In the genomic region with DNA sequence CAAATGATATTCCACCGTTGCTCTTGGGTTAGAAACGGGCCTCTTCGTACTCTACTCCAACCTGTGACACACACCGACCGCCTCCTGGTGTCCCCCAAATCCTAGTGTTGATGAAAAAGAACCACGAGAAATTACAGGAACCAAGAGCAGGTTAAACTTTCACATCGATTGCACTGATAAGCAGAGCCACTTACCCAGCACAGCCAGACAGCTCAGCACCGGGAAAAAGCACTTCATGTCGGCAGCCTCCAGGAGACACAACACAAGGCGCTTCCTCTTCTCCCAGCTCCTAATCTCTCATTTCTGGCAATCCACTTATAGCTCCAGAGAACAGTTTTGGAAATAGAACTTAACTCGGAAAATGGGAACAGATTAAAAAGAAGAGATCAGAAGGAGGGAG, we compare ENCODE assay signal across 8 cellular contexts. TPM values are rescaled to one million over a fixed set of nuclear protein-coding genes. Genes with fewer than 3 reads are reported as not detected.
A peak's percentile ranks its signal among the peaks of the same experiment; 100 is the strongest.
DNase-seq lines count a peak whose midpoint lies in the region; ATAC-seq and TF ChIP-seq lines count a peak whose summit lies in the region.

No MANE protein-coding gene starts in this region.

- H3K4me3 ChIP-seq in PC-9 (peak overlapping the region; percentile 91), rectal smooth muscle tissue (ENCODE audit: low read length) (peak overlapping the region; percentile 82)

- H2AFZ ChIP-seq in PC-9 = 0 out of 2 replicates have a peak overlapping the region, but pooled peaks have one; percentile 85

- H3K36me3 ChIP-seq in PC-9 (ENCODE audit: low read depth) (peaks cover 5% of the 10 kb centered on the region; the same call in 1 of the 2 replicates), rectal smooth muscle tissue (ENCODE audit: control insufficient read depth, insufficient read depth, low read length) (no peaks in the 10 kb centered on the region)

- peaks cover 19% of the 10 kb centered on the region; the same call in 1 of the 2 replicates for H3F3A ChIP-seq in PC-9 (ENCODE audit: insufficient read depth, low read depth)

- DNase-seq in NCI-H1417 (lab: John Stamatoyannopoulos, UW) (peak; percentile 38 to 61 (median 54)), NCI-H1417 treated with DMSO at 0.1 percent for 48 hours (lab: John Stamatoyannopoulos, UW) (no peak), PC-9 (no peak), glutamatergic neuron (no peak), NCI-H1694 (lab: John Stamatoyannopoulos, UW) (no peak), ACHN (no peak)

- peaks cover 60% of the 10 kb centered on the region for H3K79me2 ChIP-seq in PC-9 (ENCODE audit: low read depth)

- H4K20me1 ChIP-seq in PC-9 (ENCODE audit: insufficient read depth) = no peaks in the 10 kb centered on the region; the same call in 1 of the 2 replicates

- peaks cover 8% of the 10 kb centered on the region for H3K27me3 Mint-ChIP-seq in glutamatergic neuron (ENCODE audit: unreplicated experiment)

- no peak for ATAC-seq in GM18498 (IDR thresholded peaks at IDR 0.05; ENCODE audit: unreplicated experiment)

- H3K27ac ChIP-seq in PC-9 = no peak overlapping the region
- H3K27ac ChIP-seq in rectal smooth muscle tissue (ENCODE audit: low read depth, low read length) = no peak overlapping the region

- CTCF ChIA-PET in PC-9 (lab: Charles Lee) = no interaction called here

- POLR2A ChIA-PET in PC-9 (lab: Charles Lee; ENCODE audit: unreplicated experiment) = no interaction called here

- H3K9me3 ChIP-seq in PC-9 (ENCODE audit: insufficient read depth, low read depth) = no peaks in the 10 kb centered on the region

- H3K9me3 Mint-ChIP-seq in glutamatergic neuron (ENCODE audit: unreplicated experiment) = peaks cover 7% of the 10 kb centered on the region

- intact Hi-C loops in PC-9 (cut with micrococcal nuclease; ENCODE audit: unreplicated experiment) = loop anchor here (2.0 kb wide), 1 partner anchor 27 kb away; no protein-coding TSS in a partner anchor

- peaks cover 7% of the 10 kb centered on the region for H3K36me3 Mint-ChIP-seq in glutamatergic neuron (ENCODE audit: unreplicated experiment)

- no TSS peak for BruUV-seq in PC-9 (replicated peaks; lab: Mats Ljungman, UMichigan)

- H3K4me1 ChIP-seq in PC-9 (replicated peaks; ENCODE audit: insufficient read depth) (peaks cover 40% of the 10 kb centered on the region), rectal smooth muscle tissue (ENCODE audit: control insufficient read depth, insufficient read depth, low read length) (no peaks in the 10 kb centered on the region)

- in situ Hi-C loops in ACHN (cut with HindIII; ENCODE audit: low pct_ligation_motif_present, low pct_unique_long_range_greater_than_20kb, low sequenced_read_pairs) = no loop called here

- H3K4me1 Mint-ChIP-seq in glutamatergic neuron (ENCODE audit: low read depth, unreplicated experiment) = peaks cover 32% of the 10 kb centered on the region

- H3K4me2 ChIP-seq in PC-9 = peak overlapping the region; percentile 88

- H3K27ac Mint-ChIP-seq in glutamatergic neuron (ENCODE audit: unreplicated experiment) = peak overlapping the region; percentile 56

- no peaks in the 10 kb centered on the region for H3K27me3 ChIP-seq in PC-9 (ENCODE audit: insufficient read depth, low read depth)
- H3K27me3 ChIP-seq in rectal smooth muscle tissue (ENCODE audit: control insufficient read depth, insufficient read depth, low read length) = no peaks in the 10 kb centered on the region

- H3K9ac ChIP-seq in rectal smooth muscle tissue (ENCODE audit: low read length) = no peak overlapping the region

- H3K9me2 ChIP-seq in PC-9 (ENCODE audit: insufficient read depth) = no peaks in the 10 kb centered on the region

- no peak for TF ChIP-seq CTCF in PC-9 (conservative IDR thresholded peaks at IDR 0.05)
- no peak for TF ChIP-seq CTCF in glutamatergic neuron (IDR thresholded peaks at IDR 0.05; ENCODE audit: partially characterized antibody, unreplicated experiment)

- H3K4me3 Mint-ChIP-seq in glutamatergic neuron (ENCODE audit: unreplicated experiment) = peak overlapping the region; percentile 90

RNA-seq across cellular contexts. Expression of a gene that starts 1.4 kb away (rescaled TPM):
- total RNA-seq in PC-9 (2021) (27.8 and 30.1 TPM in 2 replicates), glutamatergic neuron (ENCODE audit: unreplicated experiment) (110 TPM)

Comparison
In these comparisons a context has a peak if more than half of its experiments do, and no peak if none do; other contexts are left out.
1. DNase-seq: peak in NCI-H1417 (3 of 3); none in NCI-H1417 treated with DMSO at 0.1 percent for 48 hours (single experiment), PC-9 (0 of 2), glutamatergic neuron (single experiment), NCI-H1694 (single experiment) and ACHN (single experiment).